ENCODE assay signal across 28 cellular contexts in genomic region chr3:27708246-27708645, GRCh38. TPM values are rescaled to one million over a fixed set of nuclear protein-coding genes. Genes with fewer than 3 reads are reported as not detected.
"Had no signal": no experiment of that assay in that cellular context is flagged by ENCODE, and none has a peak within 500 bp of the region (broad histone marks: within the 10 kb centered on the region; RNA-seq: fewer than 3 reads in every experiment).

No MANE protein-coding gene starts in this region.

- H3K4me3 ChIP-seq: esophagus squamous epithelium, pancreas, prostate gland, sigmoid colon, tibial nerve had no signal

- H3K27ac ChIP-seq: epithelial cell of prostate, esophagus squamous epithelium, pancreas, prostate gland, sigmoid colon, tibial nerve had no signal

- DNase-seq: activated CD4-positive, alpha-beta T cell treated with anti-CD3 and anti-CD28 coated beads for 36 hours; activated CD4-positive, alpha-beta T cell treated with anti-CD3 and anti-CD28 coated beads, Interleukin-2, amount 50 U/mL, for 48 hours; activated CD4-positive, CD25-positive, alpha-beta regulatory T cell; activated CD8-positive, alpha-beta memory T cell treated with anti-CD3 and anti-CD28 coated beads for 24 hours; activated effector memory CD4-positive, alpha-beta T cell treated with Interleukin-2 at 50 U/mL for 16 hours; activated naive CD4-positive, alpha-beta T cell treated with Interleukin-2 at 50 U/mL for 16 hours; anterior cingulate cortex; central memory CD4-positive, alpha-beta T cell; esophagus squamous epithelium; head of caudate nucleus; hippocampal formation; immature natural killer cell; midbrain; naive thymus-derived CD4-positive, alpha-beta T cell; nucleus accumbens; pancreas; sigmoid colon; stimulated activated CD4-positive, alpha-beta T cell treated with anti-CD3 and anti-CD28 coated beads, Interleukin-15, amount 100 ng/mL, for 24 hours; stimulated activated CD4-positive, alpha-beta T cell treated with anti-CD3 and anti-CD28 coated beads, Interleukin-2, amount 100 ng/mL, for 24 hours; stimulated activated naive CD4-positive, alpha-beta T cell; T-cell had no signal

- FAIRE-seq: pancreas had no signal

- H3K36me3 ChIP-seq: esophagus squamous epithelium, pancreas, prostate gland, sigmoid colon, tibial nerve had no signal

- H3K36me3 Mint-ChIP-seq: activated naive CD8-positive, alpha-beta T cell; brain; memory B cell; T-cell had no signal

- ATAC-seq: activated CD4-positive, alpha-beta T cell treated with anti-CD3 and anti-CD28 coated beads for 36 hours; naive thymus-derived CD4-positive, alpha-beta T cell; pancreas; T-cell had no signal

- H3K9me3 Mint-ChIP-seq: brain, immature natural killer cell, memory B cell, T-cell had no signal

- H3K4me3 Mint-ChIP-seq: activated CD4-positive, alpha-beta T cell treated with anti-CD3 and anti-CD28 coated beads for 36 hours; activated naive CD8-positive, alpha-beta T cell; brain; immature natural killer cell; memory B cell; naive thymus-derived CD4-positive, alpha-beta T cell; T-cell had no signal

- H3K27ac Mint-ChIP-seq: activated CD4-positive, alpha-beta T cell treated with anti-CD3 and anti-CD28 coated beads for 36 hours; activated naive CD8-positive, alpha-beta T cell; brain; immature natural killer cell; memory B cell; naive thymus-derived CD4-positive, alpha-beta T cell; T-cell had no signal

- H3K9me3 ChIP-seq: esophagus squamous epithelium, pancreas, prostate gland, sigmoid colon, tibial nerve had no signal

- H3K4me1 ChIP-seq: pancreas, prostate gland had no signal

RNA-seq across cellular contexts. Expression of gene EOMES, which starts 13.9 kb away (rescaled TPM):
- total RNA-seq: fibroblast of villous mesenchyme, sigmoid colon had no signal
